1 cellular context compared by ENCODE assay signal in genomic region chr11:61334434-61335354, GRCh38.
TF ChIP-seq lines count a peak whose summit lies in the region.

No MANE protein-coding gene starts in this region.

TF ChIP-seq in H1, 55 proteins besides CTCF, POLR2A, EP300 and RAD21:
- TF ChIP-seq SP1 (IDR thresholded peaks at IDR 0.05; ENCODE audit: low read depth, low read length) (no peak), EZH2 (IDR thresholded peaks at IDR 0.05; ENCODE audit: low read depth, low read length, severe bottlenecking) (no peak), MAFK (IDR thresholded peaks at IDR 0.05; ENCODE audit: low read depth, low read length) (no peak), SAP30 (IDR thresholded peaks at IDR 0.05; ENCODE audit: insufficient read depth, insufficient replicate concordance, low read length) (no peak), RFX5 (IDR thresholded peaks at IDR 0.05; ENCODE audit: borderline replicate concordance, low read depth, low read length) (no peak), JUND (IDR thresholded peaks at IDR 0.05; ENCODE audit: low read length) (no peak), SIN3A (conservative IDR thresholded peaks at IDR 0.05 in 1 of 2, IDR thresholded peaks at IDR 0.05 in 1 of 2; ENCODE audit: low read depth in 1 of 2, low read length in 2 of 2) (no peak), TCF12 (IDR thresholded peaks at IDR 0.05; ENCODE audit: low read depth, low read length) (no peak)
- TF ChIP-seq, protein P1, sequence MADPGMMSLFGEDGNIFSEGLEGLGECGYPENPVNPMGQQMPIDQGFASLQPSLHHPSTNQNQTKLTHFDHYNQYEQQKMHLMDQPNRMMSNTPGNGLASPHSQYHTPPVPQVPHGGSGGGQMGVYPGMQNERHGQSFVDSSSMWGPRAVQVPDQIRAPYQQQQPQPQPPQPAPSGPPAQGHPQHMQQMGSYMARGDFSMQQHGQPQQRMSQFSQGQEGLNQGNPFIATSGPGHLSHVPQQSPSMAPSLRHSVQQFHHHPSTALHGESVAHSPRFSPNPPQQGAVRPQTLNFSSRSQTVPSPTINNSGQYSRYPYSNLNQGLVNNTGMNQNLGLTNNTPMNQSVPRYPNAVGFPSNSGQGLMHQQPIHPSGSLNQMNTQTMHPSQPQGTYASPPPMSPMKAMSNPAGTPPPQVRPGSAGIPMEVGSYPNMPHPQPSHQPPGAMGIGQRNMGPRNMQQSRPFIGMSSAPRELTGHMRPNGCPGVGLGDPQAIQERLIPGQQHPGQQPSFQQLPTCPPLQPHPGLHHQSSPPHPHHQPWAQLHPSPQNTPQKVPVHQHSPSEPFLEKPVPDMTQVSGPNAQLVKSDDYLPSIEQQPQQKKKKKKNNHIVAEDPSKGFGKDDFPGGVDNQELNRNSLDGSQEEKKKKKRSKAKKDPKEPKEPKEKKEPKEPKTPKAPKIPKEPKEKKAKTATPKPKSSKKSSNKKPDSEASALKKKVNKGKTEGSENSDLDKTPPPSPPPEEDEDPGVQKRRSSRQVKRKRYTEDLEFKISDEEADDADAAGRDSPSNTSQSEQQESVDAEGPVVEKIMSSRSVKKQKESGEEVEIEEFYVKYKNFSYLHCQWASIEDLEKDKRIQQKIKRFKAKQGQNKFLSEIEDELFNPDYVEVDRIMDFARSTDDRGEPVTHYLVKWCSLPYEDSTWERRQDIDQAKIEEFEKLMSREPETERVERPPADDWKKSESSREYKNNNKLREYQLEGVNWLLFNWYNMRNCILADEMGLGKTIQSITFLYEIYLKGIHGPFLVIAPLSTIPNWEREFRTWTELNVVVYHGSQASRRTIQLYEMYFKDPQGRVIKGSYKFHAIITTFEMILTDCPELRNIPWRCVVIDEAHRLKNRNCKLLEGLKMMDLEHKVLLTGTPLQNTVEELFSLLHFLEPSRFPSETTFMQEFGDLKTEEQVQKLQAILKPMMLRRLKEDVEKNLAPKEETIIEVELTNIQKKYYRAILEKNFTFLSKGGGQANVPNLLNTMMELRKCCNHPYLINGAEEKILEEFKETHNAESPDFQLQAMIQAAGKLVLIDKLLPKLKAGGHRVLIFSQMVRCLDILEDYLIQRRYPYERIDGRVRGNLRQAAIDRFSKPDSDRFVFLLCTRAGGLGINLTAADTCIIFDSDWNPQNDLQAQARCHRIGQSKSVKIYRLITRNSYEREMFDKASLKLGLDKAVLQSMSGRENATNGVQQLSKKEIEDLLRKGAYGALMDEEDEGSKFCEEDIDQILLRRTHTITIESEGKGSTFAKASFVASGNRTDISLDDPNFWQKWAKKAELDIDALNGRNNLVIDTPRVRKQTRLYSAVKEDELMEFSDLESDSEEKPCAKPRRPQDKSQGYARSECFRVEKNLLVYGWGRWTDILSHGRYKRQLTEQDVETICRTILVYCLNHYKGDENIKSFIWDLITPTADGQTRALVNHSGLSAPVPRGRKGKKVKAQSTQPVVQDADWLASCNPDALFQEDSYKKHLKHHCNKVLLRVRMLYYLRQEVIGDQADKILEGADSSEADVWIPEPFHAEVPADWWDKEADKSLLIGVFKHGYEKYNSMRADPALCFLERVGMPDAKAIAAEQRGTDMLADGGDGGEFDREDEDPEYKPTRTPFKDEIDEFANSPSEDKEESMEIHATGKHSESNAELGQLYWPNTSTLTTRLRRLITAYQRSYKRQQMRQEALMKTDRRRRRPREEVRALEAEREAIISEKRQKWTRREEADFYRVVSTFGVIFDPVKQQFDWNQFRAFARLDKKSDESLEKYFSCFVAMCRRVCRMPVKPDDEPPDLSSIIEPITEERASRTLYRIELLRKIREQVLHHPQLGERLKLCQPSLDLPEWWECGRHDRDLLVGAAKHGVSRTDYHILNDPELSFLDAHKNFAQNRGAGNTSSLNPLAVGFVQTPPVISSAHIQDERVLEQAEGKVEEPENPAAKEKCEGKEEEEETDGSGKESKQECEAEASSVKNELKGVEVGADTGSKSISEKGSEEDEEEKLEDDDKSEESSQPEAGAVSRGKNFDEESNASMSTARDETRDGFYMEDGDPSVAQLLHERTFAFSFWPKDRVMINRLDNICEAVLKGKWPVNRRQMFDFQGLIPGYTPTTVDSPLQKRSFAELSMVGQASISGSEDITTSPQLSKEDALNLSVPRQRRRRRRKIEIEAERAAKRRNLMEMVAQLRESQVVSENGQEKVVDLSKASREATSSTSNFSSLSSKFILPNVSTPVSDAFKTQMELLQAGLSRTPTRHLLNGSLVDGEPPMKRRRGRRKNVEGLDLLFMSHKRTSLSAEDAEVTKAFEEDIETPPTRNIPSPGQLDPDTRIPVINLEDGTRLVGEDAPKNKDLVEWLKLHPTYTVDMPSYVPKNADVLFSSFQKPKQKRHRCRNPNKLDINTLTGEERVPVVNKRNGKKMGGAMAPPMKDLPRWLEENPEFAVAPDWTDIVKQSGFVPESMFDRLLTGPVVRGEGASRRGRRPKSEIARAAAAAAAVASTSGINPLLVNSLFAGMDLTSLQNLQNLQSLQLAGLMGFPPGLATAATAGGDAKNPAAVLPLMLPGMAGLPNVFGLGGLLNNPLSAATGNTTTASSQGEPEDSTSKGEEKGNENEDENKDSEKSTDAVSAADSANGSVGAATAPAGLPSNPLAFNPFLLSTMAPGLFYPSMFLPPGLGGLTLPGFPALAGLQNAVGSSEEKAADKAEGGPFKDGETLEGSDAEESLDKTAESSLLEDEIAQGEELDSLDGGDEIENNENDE (IDR thresholded peaks at IDR 0.05; ENCODE audit: insufficient replicate concordance, low read length) = no peak
